ENCODE assay signal across 14 cellular contexts in the genomic region with DNA sequence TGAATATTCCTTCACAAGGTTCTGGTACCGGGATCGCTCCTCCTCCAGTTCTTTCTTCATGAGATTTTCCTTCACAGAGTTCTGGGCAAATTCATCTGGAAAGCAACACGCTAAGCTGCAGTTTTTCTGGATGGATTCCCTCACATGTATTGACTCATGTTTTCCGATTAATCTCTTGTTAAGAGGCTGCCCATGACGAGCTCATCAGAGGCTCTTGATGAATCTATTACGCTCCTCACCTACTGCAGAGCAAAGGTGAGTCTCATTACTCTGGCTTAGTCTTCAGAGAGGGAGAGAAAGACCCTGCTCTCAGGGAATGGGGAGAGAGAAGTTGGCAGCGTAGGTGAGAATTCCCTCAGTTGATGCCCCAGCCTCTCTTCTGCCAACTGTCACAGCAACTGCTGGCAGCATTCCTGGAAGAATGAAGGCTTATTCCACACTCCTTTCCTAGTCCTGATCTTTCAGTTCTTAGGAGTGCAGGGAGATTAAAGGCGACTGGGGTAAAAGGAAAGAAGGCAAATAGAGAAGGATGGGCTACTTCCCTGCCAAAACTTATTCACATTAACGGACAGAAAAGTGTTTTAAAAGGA.
"Had no signal": no experiment of that assay in that cellular context is flagged by ENCODE, and none has a peak within 500 bp of the region (broad histone marks: within the 10 kb centered on the region; RNA-seq: fewer than 3 reads in every experiment).

No MANE protein-coding gene starts in this region.

- H3K27ac ChIP-seq: breast epithelium, pancreas, tibial artery had no signal

- H3K36me3 ChIP-seq: breast epithelium, pancreas had no signal

- ATAC-seq: activated naive CD4-positive, alpha-beta T cell treated with anti-CD3 and anti-CD28 coated beads, Interleukin-2, amount 50 U/mL, for 72 hours; activated T-helper 17 cell treated with anti-CD3 and anti-CD28 coated beads, Interleukin-2, amount 50 U/mL, for 72 hours; mucosa of descending colon; naive thymus-derived CD4-positive, alpha-beta T cell; pancreas; stimulated activated memory B cell treated with anti-CD40 and anti-IgM and Interleukin-4, amounts not matched to agents 10 μg/mL and 1 μg/mL and 100 μg/mL, for 72 hours had no signal

- DNase-seq: activated CD4-positive, CD25-positive, alpha-beta regulatory T cell treated with anti-CD3 and anti-CD28 coated beads, Interleukin-2, amount 50 U/mL, for 72 hours; activated T-cell treated with anti-CD3 and anti-CD28 coated beads for 4 hours; amniotic stem cell; endodermal cell; mucosa of descending colon; naive thymus-derived CD4-positive, alpha-beta T cell; pancreas; stimulated activated CD4-positive, alpha-beta T cell treated with anti-CD3 and anti-CD28 coated beads, Interleukin-2, amount 100 ng/mL, for 48 hours; tibial artery had no signal

- H3K4me1 ChIP-seq: breast epithelium, pancreas, tibial artery had no signal

- H3K4me3 ChIP-seq: breast epithelium, dorsolateral prefrontal cortex, mucosa of descending colon, pancreas, tibial artery had no signal

- H3K27me3 ChIP-seq: breast epithelium, dorsolateral prefrontal cortex, pancreas, tibial artery had no signal

- H3K9me3 ChIP-seq: breast epithelium, mucosa of descending colon, pancreas, tibial artery had no signal
